9 cellular contexts compared by ENCODE assay signal in genomic region chr13:98998831-98999634, GRCh38. TPM values are rescaled to one million over a fixed set of nuclear protein-coding genes. Genes with fewer than 3 reads are reported as not detected.
DNase-seq lines count a peak whose midpoint lies in the region; ATAC-seq and TF ChIP-seq lines count a peak whose summit lies in the region.
"Had no signal": no experiment of that assay in that cellular context is flagged by ENCODE, and none has a peak within 500 bp of the region (broad histone marks: within the 10 kb centered on the region; RNA-seq: fewer than 3 reads in every experiment).

No MANE protein-coding gene starts in this region.

- no peak overlapping the region for H3K27ac Mint-ChIP-seq in endodermal cell

- H3K27me3 Mint-ChIP-seq in endodermal cell (ENCODE audit: insufficient read depth) = peaks cover 3% of the 10 kb centered on the region

- no peaks in the 10 kb centered on the region for H3K9me3 ChIP-seq in endodermal cell (ENCODE audit: control insufficient read depth, low read length)

- no peak overlapping the region for H3K27ac ChIP-seq in endodermal cell (ENCODE audit: low read depth, low read length)

- ATAC-seq in GM18858 (IDR thresholded peaks at IDR 0.05; ENCODE audit: unreplicated experiment) = peak; percentile 48
- ATAC-seq in HG03439 (IDR thresholded peaks at IDR 0.05; ENCODE audit: unreplicated experiment) = no peak
- ATAC-seq in GM19023 (IDR thresholded peaks at IDR 0.05; ENCODE audit: unreplicated experiment) = no peak
- ATAC-seq in left colon = no peak
- ATAC-seq: Panc1 had no signal

- no peaks in the 10 kb centered on the region for H3K36me3 ChIP-seq in endodermal cell (ENCODE audit: control insufficient read depth, insufficient read depth, low read length)

- H3K9me3 Mint-ChIP-seq in endodermal cell = no peaks in the 10 kb centered on the region

- no peaks in the 10 kb centered on the region for H3K27me3 ChIP-seq in endodermal cell (ENCODE audit: control insufficient read depth, insufficient read depth, low read length, poor library complexity, severe bottlenecking)

- H3K4me1 ChIP-seq in endodermal cell (ENCODE audit: control insufficient read depth, insufficient read depth, low read length) = peaks cover 5% of the 10 kb centered on the region

- intact Hi-C loops in left colon (cut with DNase I, micrococcal nuclease) = no loop called here

- H3K4me3 ChIP-seq in endodermal cell (ENCODE audit: low read length) = no peak overlapping the region

- no peak for TF ChIP-seq CTCF in endodermal cell (conservative IDR thresholded peaks at IDR 0.05)

- H3K36me3 Mint-ChIP-seq in endodermal cell (ENCODE audit: low read depth) = no peaks in the 10 kb centered on the region

- H3K4me3 Mint-ChIP-seq in endodermal cell = no peak overlapping the region

- no peak overlapping the region for H3K9ac ChIP-seq in endodermal cell (ENCODE audit: extremely low read depth, low read length, poor library complexity, severe bottlenecking)

- DNase-seq in T follicular helper cell (ENCODE audit: low read depth) (peak; percentile 21), endodermal cell (peak; percentile 21), DMS53 treated with DMSO at 0.1 percent for 48 hours (lab: John Stamatoyannopoulos, UW; ENCODE audit: unreplicated experiment) (no peak), left colon (no peak)
- peak; percentile 16 to 28 for DNase-seq in stimulated activated CD4-positive, alpha-beta T cell treated with anti-CD3 and anti-CD28 coated beads, Interleukin-2, amount 100 ng/mL, for 24 hours

- peaks cover 40% of the 10 kb centered on the region for H3K4me1 Mint-ChIP-seq in endodermal cell

- 90 to 100% methylated on average over 2 to 8 of the region's 8 CpGs for WGBS in endodermal cell (ENCODE audit: insufficient coverage in 1 of 2, insufficient read length in 1 of 2), 2 experiments

RNA-seq across cellular contexts. Expression of gene DOCK9, which starts 21.2 kb away (rescaled TPM):
- total RNA-seq in endodermal cell = 10 to 100 TPM; 15.6 to 22.5 TPM
- polyA plus RNA-seq in endodermal cell (2013, experiment 1 of 2) = 9.8 TPM
- polyA plus RNA-seq in endodermal cell (2013, experiment 2 of 2) = 10.9 TPM
- 10 to 100 TPM; 50.0 to 60.4 TPM for total RNA-seq in left colon

Comparison
In these comparisons a context has a peak if more than half of its experiments do, and no peak if none do; other contexts are left out.
1. DNase-seq: peak in T follicular helper cell (single experiment), endodermal cell (single experiment) and stimulated activated CD4-positive, alpha-beta T cell treated with anti-CD3 and anti-CD28 coated beads, Interleukin-2, amount 100 ng/mL, for 24 hours (2 of 2); none in DMS53 treated with DMSO at 0.1 percent for 48 hours (single experiment) and left colon (0 of 2).